1 cellular context compared by ENCODE assay signal in the genomic region with DNA sequence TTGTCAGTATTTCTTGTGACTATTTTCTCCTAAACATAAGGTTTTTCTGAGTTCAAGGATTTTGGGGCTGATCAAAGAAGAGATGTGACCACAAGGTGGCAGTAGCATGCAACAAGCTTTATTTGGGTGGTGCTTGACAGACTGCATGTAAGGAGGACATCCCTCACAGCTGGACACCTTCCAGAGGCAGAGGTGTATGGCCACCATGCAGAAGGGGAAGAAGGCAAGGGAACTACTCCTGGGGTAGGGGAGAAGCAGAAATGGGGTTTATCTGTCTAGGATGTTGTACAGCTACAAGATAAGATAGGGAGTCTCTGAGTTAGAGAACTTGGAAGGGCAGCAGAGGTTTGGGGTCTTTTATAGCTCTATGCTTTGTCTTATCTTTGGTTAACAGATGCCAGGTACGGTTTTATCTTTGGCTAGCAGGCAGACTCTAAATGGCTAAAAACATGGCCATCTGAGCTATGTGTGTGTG.
TF ChIP-seq lines count a peak whose summit lies in the region.

No MANE protein-coding gene starts in this region.

TF ChIP-seq in K562, 482 proteins besides CTCF, POLR2A, EP300 and RAD21 (continued from another document and continues in another):
- TF ChIP-seq, protein P1, sequence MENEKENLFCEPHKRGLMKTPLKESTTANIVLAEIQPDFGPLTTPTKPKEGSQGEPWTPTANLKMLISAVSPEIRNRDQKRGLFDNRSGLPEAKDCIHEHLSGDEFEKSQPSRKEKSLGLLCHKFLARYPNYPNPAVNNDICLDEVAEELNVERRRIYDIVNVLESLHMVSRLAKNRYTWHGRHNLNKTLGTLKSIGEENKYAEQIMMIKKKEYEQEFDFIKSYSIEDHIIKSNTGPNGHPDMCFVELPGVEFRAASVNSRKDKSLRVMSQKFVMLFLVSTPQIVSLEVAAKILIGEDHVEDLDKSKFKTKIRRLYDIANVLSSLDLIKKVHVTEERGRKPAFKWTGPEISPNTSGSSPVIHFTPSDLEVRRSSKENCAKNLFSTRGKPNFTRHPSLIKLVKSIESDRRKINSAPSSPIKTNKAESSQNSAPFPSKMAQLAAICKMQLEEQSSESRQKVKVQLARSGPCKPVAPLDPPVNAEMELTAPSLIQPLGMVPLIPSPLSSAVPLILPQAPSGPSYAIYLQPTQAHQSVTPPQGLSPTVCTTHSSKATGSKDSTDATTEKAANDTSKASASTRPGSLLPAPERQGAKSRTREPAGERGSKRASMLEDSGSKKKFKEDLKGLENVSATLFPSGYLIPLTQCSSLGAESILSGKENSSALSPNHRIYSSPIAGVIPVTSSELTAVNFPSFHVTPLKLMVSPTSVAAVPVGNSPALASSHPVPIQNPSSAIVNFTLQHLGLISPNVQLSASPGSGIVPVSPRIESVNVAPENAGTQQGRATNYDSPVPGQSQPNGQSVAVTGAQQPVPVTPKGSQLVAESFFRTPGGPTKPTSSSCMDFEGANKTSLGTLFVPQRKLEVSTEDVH (IDR thresholded peaks at IDR 0.05; ENCODE audit: low read depth, partially characterized antibody): peak; percentile 78
- peak; percentile 94 for TF ChIP-seq TEAD4 (IDR thresholded peaks at IDR 0.05; ENCODE audit: low read length)
- TF ChIP-seq TEAD4 (CRISPR knock-in tag; IDR thresholded peaks at IDR 0.05; ENCODE audit: borderline replicate concordance): no peak
- TF ChIP-seq, protein P2, sequence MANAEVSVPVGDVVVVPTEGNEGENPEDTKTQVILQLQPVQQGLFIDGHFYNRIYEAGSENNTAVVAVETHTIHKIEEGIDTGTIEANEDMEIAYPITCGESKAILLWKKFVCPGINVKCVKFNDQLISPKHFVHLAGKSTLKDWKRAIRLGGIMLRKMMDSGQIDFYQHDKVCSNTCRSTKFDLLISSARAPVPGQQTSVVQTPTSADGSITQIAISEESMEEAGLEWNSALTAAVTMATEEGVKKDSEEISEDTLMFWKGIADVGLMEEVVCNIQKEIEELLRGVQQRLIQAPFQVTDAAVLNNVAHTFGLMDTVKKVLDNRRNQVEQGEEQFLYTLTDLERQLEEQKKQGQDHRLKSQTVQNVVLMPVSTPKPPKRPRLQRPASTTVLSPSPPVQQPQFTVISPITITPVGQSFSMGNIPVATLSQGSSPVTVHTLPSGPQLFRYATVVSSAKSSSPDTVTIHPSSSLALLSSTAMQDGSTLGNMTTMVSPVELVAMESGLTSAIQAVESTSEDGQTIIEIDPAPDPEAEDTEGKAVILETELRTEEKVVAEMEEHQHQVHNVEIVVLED (CRISPR knock-in tag; IDR thresholded peaks at IDR 0.05): no peak
- TF ChIP-seq HDAC6 (IDR thresholded peaks at IDR 0.05; ENCODE audit: low read depth, low read length): no peak
- TF ChIP-seq, protein P3, sequence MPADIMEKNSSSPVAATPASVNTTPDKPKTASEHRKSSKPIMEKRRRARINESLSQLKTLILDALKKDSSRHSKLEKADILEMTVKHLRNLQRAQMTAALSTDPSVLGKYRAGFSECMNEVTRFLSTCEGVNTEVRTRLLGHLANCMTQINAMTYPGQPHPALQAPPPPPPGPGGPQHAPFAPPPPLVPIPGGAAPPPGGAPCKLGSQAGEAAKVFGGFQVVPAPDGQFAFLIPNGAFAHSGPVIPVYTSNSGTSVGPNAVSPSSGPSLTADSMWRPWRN (IDR thresholded peaks at IDR 0.05; ENCODE audit: low read depth): peak; percentile 90
- TF ChIP-seq PTBP1 (IDR thresholded peaks at IDR 0.05; ENCODE audit: low read depth, low read length): no peak
- TF ChIP-seq ZNF76 (CRISPR knock-in tag; IDR thresholded peaks at IDR 0.05; ENCODE audit: borderline replicate concordance): 0 out of 2 replicates have a peak, but pooled peaks have one; percentile 61
- TF ChIP-seq, protein P4, sequence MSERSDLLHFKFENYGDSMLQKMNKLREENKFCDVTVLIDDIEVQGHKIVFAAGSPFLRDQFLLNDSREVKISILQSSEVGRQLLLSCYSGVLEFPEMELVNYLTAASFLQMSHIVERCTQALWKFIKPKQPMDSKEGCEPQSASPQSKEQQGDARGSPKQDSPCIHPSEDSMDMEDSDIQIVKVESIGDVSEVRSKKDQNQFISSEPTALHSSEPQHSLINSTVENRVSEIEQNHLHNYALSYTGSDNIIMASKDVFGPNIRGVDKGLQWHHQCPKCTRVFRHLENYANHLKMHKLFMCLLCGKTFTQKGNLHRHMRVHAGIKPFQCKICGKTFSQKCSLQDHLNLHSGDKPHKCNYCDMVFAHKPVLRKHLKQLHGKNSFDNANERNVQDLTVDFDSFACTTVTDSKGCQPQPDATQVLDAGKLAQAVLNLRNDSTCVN (CRISPR knock-in tag; IDR thresholded peaks at IDR 0.05): peak; percentile 90; the same call in 1 of the 2 replicates
- no peak for TF ChIP-seq GTF2F1 (IDR thresholded peaks at IDR 0.05; ENCODE audit: low read depth, low read length)
- no peak for TF ChIP-seq SIX5 (IDR thresholded peaks at IDR 0.05; ENCODE audit: borderline replicate concordance in 1 of 2, insufficient read depth in 1 of 2, low read depth in 1 of 2, low read length in 2 of 2)
- TF ChIP-seq ZNF174 (CRISPR knock-in tag; IDR thresholded peaks at IDR 0.05): no peak
- TF ChIP-seq, protein P5, sequence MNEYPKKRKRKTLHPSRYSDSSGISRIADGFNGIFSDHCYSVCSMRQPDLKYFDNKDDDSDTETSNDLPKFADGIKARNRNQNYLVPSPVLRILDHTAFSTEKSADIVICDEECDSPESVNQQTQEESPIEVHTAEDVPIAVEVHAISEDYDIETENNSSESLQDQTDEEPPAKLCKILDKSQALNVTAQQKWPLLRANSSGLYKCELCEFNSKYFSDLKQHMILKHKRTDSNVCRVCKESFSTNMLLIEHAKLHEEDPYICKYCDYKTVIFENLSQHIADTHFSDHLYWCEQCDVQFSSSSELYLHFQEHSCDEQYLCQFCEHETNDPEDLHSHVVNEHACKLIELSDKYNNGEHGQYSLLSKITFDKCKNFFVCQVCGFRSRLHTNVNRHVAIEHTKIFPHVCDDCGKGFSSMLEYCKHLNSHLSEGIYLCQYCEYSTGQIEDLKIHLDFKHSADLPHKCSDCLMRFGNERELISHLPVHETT (CRISPR knock-in tag; conservative IDR thresholded peaks at IDR 0.05 in 1 of 2, IDR thresholded peaks at IDR 0.05 in 1 of 2): peak in 1 of 2 experiments; percentile 81; a peak in 2 of 4 replicates
- TF ChIP-seq PCBP2 (IDR thresholded peaks at IDR 0.05; ENCODE audit: low read depth, low read length, poor library complexity, severe bottlenecking): no peak
- TF ChIP-seq, protein P6, sequence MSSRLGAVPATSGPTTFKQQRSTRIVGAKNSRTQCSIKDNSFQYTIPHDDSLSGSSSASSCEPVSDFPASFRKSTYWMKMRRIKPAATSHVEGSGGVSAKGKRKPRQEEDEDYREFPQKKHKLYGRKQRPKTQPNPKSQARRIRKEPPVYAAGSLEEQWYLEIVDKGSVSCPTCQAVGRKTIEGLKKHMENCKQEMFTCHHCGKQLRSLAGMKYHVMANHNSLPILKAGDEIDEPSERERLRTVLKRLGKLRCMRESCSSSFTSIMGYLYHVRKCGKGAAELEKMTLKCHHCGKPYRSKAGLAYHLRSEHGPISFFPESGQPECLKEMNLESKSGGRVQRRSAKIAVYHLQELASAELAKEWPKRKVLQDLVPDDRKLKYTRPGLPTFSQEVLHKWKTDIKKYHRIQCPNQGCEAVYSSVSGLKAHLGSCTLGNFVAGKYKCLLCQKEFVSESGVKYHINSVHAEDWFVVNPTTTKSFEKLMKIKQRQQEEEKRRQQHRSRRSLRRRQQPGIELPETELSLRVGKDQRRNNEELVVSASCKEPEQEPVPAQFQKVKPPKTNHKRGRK (tag; IDR thresholded peaks at IDR 0.05): no peak
- no peak for TF ChIP-seq RBM17 (IDR thresholded peaks at IDR 0.05; ENCODE audit: borderline replicate concordance, low read depth, low read length)
- TF ChIP-seq TBL1XR1 (IDR thresholded peaks at IDR 0.05; ENCODE audit: low read length in 2 of 2): peak in 1 of 2 experiments; percentile 85; a peak in 3 of 4 replicates
- TF ChIP-seq NBN (IDR thresholded peaks at IDR 0.05; ENCODE audit: low read depth): peak; percentile 99
- TF ChIP-seq PHF20 (IDR thresholded peaks at IDR 0.05; ENCODE audit: partially characterized antibody): no peak
- TF ChIP-seq, protein P7, sequence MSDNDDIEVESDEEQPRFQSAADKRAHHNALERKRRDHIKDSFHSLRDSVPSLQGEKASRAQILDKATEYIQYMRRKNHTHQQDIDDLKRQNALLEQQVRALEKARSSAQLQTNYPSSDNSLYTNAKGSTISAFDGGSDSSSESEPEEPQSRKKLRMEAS (CRISPR knock-in tag; IDR thresholded peaks at IDR 0.05): peak; percentile 53; the same call in 1 of the 2 replicates
- TF ChIP-seq ZNF57 (CRISPR knock-in tag; IDR thresholded peaks at IDR 0.05): no peak
- peak; percentile 40 for TF ChIP-seq NEUROD1 (IDR thresholded peaks at IDR 0.05; ENCODE audit: borderline replicate concordance, low read depth, low read length, partially characterized antibody)
- TF ChIP-seq CBX3 (IDR thresholded peaks at IDR 0.05; ENCODE audit: borderline replicate concordance in 1 of 2, low read length in 2 of 2): peak in 1 of 2 experiments; percentile 53; a peak in 1 of 3 replicates
- TF ChIP-seq ZNF12 (CRISPR knock-in tag; IDR thresholded peaks at IDR 0.05): no peak
- TF ChIP-seq, protein P8, sequence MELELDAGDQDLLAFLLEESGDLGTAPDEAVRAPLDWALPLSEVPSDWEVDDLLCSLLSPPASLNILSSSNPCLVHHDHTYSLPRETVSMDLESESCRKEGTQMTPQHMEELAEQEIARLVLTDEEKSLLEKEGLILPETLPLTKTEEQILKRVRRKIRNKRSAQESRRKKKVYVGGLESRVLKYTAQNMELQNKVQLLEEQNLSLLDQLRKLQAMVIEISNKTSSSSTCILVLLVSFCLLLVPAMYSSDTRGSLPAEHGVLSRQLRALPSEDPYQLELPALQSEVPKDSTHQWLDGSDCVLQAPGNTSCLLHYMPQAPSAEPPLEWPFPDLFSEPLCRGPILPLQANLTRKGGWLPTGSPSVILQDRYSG (tag; conservative IDR thresholded peaks at IDR 0.05; ENCODE audit: low read depth): no peak
- peak; percentile 100 for TF ChIP-seq SMARCE1 (IDR thresholded peaks at IDR 0.05)
- peak; percentile 43; the same call in 1 of the 2 replicates for TF ChIP-seq ETV5 (CRISPR knock-in tag; IDR thresholded peaks at IDR 0.05; ENCODE audit: low read depth)
- TF ChIP-seq, protein P9, sequence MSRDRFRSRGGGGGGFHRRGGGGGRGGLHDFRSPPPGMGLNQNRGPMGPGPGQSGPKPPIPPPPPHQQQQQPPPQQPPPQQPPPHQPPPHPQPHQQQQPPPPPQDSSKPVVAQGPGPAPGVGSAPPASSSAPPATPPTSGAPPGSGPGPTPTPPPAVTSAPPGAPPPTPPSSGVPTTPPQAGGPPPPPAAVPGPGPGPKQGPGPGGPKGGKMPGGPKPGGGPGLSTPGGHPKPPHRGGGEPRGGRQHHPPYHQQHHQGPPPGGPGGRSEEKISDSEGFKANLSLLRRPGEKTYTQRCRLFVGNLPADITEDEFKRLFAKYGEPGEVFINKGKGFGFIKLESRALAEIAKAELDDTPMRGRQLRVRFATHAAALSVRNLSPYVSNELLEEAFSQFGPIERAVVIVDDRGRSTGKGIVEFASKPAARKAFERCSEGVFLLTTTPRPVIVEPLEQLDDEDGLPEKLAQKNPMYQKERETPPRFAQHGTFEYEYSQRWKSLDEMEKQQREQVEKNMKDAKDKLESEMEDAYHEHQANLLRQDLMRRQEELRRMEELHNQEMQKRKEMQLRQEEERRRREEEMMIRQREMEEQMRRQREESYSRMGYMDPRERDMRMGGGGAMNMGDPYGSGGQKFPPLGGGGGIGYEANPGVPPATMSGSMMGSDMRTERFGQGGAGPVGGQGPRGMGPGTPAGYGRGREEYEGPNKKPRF (IDR thresholded peaks at IDR 0.05; ENCODE audit: low read depth, low read length): no peak
- TF ChIP-seq HDAC8 (tag; IDR thresholded peaks at IDR 0.05): no peak
- TF ChIP-seq, protein P10, sequence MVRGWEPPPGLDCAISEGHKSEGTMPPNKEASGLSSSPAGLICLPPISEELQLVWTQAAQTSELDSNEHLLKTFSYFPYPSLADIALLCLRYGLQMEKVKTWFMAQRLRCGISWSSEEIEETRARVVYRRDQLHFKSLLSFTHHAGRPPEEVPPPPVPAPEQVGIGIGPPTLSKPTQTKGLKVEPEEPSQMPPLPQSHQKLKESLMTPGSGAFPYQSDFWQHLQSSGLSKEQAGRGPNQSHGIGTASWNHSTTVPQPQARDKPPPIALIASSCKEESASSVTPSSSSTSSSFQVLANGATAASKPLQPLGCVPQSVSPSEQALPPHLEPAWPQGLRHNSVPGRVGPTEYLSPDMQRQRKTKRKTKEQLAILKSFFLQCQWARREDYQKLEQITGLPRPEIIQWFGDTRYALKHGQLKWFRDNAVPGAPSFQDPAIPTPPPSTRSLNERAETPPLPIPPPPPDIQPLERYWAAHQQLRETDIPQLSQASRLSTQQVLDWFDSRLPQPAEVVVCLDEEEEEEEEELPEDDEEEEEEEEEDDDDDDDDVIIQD (CRISPR knock-in tag; IDR thresholded peaks at IDR 0.05): no peak
- TF ChIP-seq, protein P11, sequence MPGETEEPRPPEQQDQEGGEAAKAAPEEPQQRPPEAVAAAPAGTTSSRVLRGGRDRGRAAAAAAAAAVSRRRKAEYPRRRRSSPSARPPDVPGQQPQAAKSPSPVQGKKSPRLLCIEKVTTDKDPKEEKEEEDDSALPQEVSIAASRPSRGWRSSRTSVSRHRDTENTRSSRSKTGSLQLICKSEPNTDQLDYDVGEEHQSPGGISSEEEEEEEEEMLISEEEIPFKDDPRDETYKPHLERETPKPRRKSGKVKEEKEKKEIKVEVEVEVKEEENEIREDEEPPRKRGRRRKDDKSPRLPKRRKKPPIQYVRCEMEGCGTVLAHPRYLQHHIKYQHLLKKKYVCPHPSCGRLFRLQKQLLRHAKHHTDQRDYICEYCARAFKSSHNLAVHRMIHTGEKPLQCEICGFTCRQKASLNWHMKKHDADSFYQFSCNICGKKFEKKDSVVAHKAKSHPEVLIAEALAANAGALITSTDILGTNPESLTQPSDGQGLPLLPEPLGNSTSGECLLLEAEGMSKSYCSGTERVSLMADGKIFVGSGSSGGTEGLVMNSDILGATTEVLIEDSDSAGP (CRISPR knock-in tag; IDR thresholded peaks at IDR 0.05): no peak
- TF ChIP-seq MAZ (CRISPR knock-in tag; conservative IDR thresholded peaks at IDR 0.05 in 1 of 2, IDR thresholded peaks at IDR 0.05 in 1 of 2): peak; percentile 70 to 78
- TF ChIP-seq TAF1 (IDR thresholded peaks at IDR 0.05; ENCODE audit: control insufficient read depth, extremely low read depth, insufficient read depth, low read length, severe bottlenecking): peak; percentile 27
- TF ChIP-seq PURB (CRISPR knock-in tag; IDR thresholded peaks at IDR 0.05; ENCODE audit: low read depth): no peak
- TF ChIP-seq TCF7 (IDR thresholded peaks at IDR 0.05; ENCODE audit: borderline replicate concordance): 0 out of 2 replicates have a peak, but pooled peaks have one; percentile 44
- no peak for TF ChIP-seq ASH1L (IDR thresholded peaks at IDR 0.05; ENCODE audit: borderline replicate concordance, low read depth, partially characterized antibody)
- TF ChIP-seq MYBL2 (IDR thresholded peaks at IDR 0.05; ENCODE audit: low read depth): 0 out of 2 replicates have a peak, but pooled peaks have one; percentile 9
- no peak for TF ChIP-seq MYBL2 (CRISPR knock-in tag; IDR thresholded peaks at IDR 0.05; ENCODE audit: borderline replicate concordance)
- TF ChIP-seq RBM14 (IDR thresholded peaks at IDR 0.05; ENCODE audit: borderline replicate concordance, insufficient read depth, low read depth, low read length): no peak
